In genomic region chr14:51395361-51395849, GRCh38 we compare ENCODE assay signal across 8 cellular contexts.
DNase-seq lines count a peak whose midpoint lies in the region; ATAC-seq, FAIRE-seq and TF ChIP-seq lines count a peak whose summit lies in the region.

No MANE protein-coding gene starts in this region.

- DNase-seq in D721Med (ENCODE audit: insufficient read length, low spot score) (no peak), RPMI7951 (ENCODE audit: low read depth) (peak; percentile 98), fibroblast of the aortic adventitia (ENCODE audit: low read depth) (peak; percentile 94), pons (ENCODE audit: low spot score) (peak; percentile 32), GM19239 (ENCODE audit: insufficient read length, low spot score) (no peak)
- DNase-seq in activated naive CD4-positive, alpha-beta T cell treated with Interleukin-2 at 50 U/mL for 16 hours = no peak
- DNase-seq in activated CD8-positive, alpha-beta memory T cell treated with anti-CD3 and anti-CD28 coated beads, Interleukin-2, amount 10 ng/mL, durations not matched to agents 7 days and 5 days = no peak

- ATAC-seq in activated CD8-positive, alpha-beta memory T cell treated with anti-CD3 and anti-CD28 coated beads, Interleukin-2, amount 10 ng/mL, durations not matched to agents 7 days and 5 days = no peak
- ATAC-seq in HG03378 (IDR thresholded peaks at IDR 0.05; ENCODE audit: unreplicated experiment) = no peak

- TF ChIP-seq CTCF in D721Med (IDR thresholded peaks at IDR 0.05; ENCODE audit: insufficient read depth, missing control alignments) (peak; percentile 30), fibroblast of the aortic adventitia (IDR thresholded peaks at IDR 0.05; ENCODE audit: insufficient read depth, low read length) (no peak)

- no peaks in the 10 kb centered on the region for H3K9me3 Mint-ChIP-seq in activated CD8-positive, alpha-beta memory T cell treated with anti-CD3 and anti-CD28 coated beads, Interleukin-2, amount 10 ng/mL, durations not matched to agents 7 days and 5 days (ENCODE audit: low read depth)

- H3K4me3 ChIP-seq in fibroblast of the aortic adventitia (ENCODE audit: low read depth, low read length) = no peak overlapping the region

- H3K27me3 Mint-ChIP-seq in activated CD8-positive, alpha-beta memory T cell treated with anti-CD3 and anti-CD28 coated beads, Interleukin-2, amount 10 ng/mL, durations not matched to agents 7 days and 5 days = peaks cover 22% of the 10 kb centered on the region

- H3K27ac Mint-ChIP-seq in activated CD8-positive, alpha-beta memory T cell treated with anti-CD3 and anti-CD28 coated beads, Interleukin-2, amount 10 ng/mL, durations not matched to agents 7 days and 5 days = no peak overlapping the region

- CTCF ChIA-PET in activated CD8-positive, alpha-beta memory T cell treated with anti-CD3 and anti-CD28 coated beads, Interleukin-2, amount 10 ng/mL, durations not matched to agents 7 days and 5 days (lab: Charles Lee) = no interaction called here

- H3K4me1 Mint-ChIP-seq in activated CD8-positive, alpha-beta memory T cell treated with anti-CD3 and anti-CD28 coated beads, Interleukin-2, amount 10 ng/mL, durations not matched to agents 7 days and 5 days = no peaks in the 10 kb centered on the region

- H3K4me3 Mint-ChIP-seq in activated CD8-positive, alpha-beta memory T cell treated with anti-CD3 and anti-CD28 coated beads, Interleukin-2, amount 10 ng/mL, durations not matched to agents 7 days and 5 days = no peak overlapping the region

- no peaks in the 10 kb centered on the region for H3K36me3 Mint-ChIP-seq in activated CD8-positive, alpha-beta memory T cell treated with anti-CD3 and anti-CD28 coated beads, Interleukin-2, amount 10 ng/mL, durations not matched to agents 7 days and 5 days

- FAIRE-seq in D721Med (lab: Jason Lieb, UNC) (peak; percentile 48), GM19239 (lab: Jason Lieb, UNC) (no peak)

Comparison
In these comparisons a context has a peak if more than half of its experiments do, and no peak if none do; other contexts are left out.
1. DNase-seq: peak in RPMI7951 (single experiment), fibroblast of the aortic adventitia (single experiment) and pons (single experiment); none in D721Med (single experiment), activated naive CD4-positive, alpha-beta T cell treated with Interleukin-2 at 50 U/mL for 16 hours (single experiment), activated CD8-positive, alpha-beta memory T cell treated with anti-CD3 and anti-CD28 coated beads, Interleukin-2, amount 10 ng/mL, durations not matched to agents 7 days and 5 days (single experiment) and GM19239 (single experiment).